ENCODE assay signal across 8 cellular contexts in genomic region chr13:29543230-29544215, GRCh38. TPM values are rescaled to one million over a fixed set of nuclear protein-coding genes. Genes with fewer than 3 reads are reported as not detected.
DNase-seq lines count a peak whose midpoint lies in the region; ATAC-seq and TF ChIP-seq lines count a peak whose summit lies in the region.

No MANE protein-coding gene starts in this region.

- no peaks in the 10 kb centered on the region for H3K9me3 Mint-ChIP-seq in endodermal cell
- H3K9me3 Mint-ChIP-seq in stimulated activated effector memory CD8-positive, alpha-beta T cell treated with anti-CD3 and anti-CD28 coated beads, Interleukin-12 subunit alpha, Interleukin-12 subunit beta, amount 100 ng/mL, for 72 hours = no peaks in the 10 kb centered on the region

- TF ChIP-seq POLR2A in adrenal gland (IDR thresholded peaks at IDR 0.05) = no peak

- peak overlapping the region; percentile 36 for H3K27ac Mint-ChIP-seq in endodermal cell
- H3K27ac Mint-ChIP-seq in stimulated activated effector memory CD8-positive, alpha-beta T cell treated with anti-CD3 and anti-CD28 coated beads, Interleukin-12 subunit alpha, Interleukin-12 subunit beta, amount 100 ng/mL, for 72 hours = peak overlapping the region; percentile 84

- H3K4me3 ChIP-seq in endodermal cell (ENCODE audit: low read length) (no peak overlapping the region), adrenal gland (no peak overlapping the region)

- peak; percentile 3 for DNase-seq in RKO (ENCODE audit: low spot score)
- peak; percentile 71 for DNase-seq in endodermal cell
- peak; percentile 33 to 71 for DNase-seq in stimulated activated effector memory CD8-positive, alpha-beta T cell treated with anti-CD3 and anti-CD28 coated beads, Interleukin-12 subunit alpha, Interleukin-12 subunit beta, amount 100 ng/mL, for 72 hours (ENCODE audit: low spot score in 2 of 2)
- no peak for DNase-seq in adrenal gland
- no peak for DNase-seq in DMS114 treated with DMSO at 0.1 percent for 48 hours (lab: John Stamatoyannopoulos, UW; ENCODE audit: unreplicated experiment)
- DNase-seq in NCI-H524 treated with DMSO at 0.1 percent for 48 hours (lab: John Stamatoyannopoulos, UW) = no peak

- H3K27me3 Mint-ChIP-seq in endodermal cell (ENCODE audit: insufficient read depth) = peaks cover 8% of the 10 kb centered on the region

- H3K27me3 ChIP-seq in endodermal cell (ENCODE audit: control insufficient read depth, insufficient read depth, low read length, poor library complexity, severe bottlenecking) (no peaks in the 10 kb centered on the region), adrenal gland (no peaks in the 10 kb centered on the region)

- WGBS in endodermal cell (ENCODE audit: insufficient coverage in 1 of 2, insufficient read length in 1 of 2), 2 experiments = 89 to 96% methylated on average over 5 to 16 of the region's 16 CpGs
- WGBS in adrenal gland, 4 donors = 92 to 94% (median 93%) methylated on average over 11 to 16 of the region's 16 CpGs

- intact Hi-C loops in adrenal gland (cut with DNase I) = no loop called here

- H3K9me3 ChIP-seq in endodermal cell (ENCODE audit: control insufficient read depth, low read length) (no peaks in the 10 kb centered on the region), adrenal gland (replicated peaks in 1 of 3) (no peaks in the 10 kb centered on the region)

- TF ChIP-seq CTCF in endodermal cell (conservative IDR thresholded peaks at IDR 0.05) = peak; percentile 47
- TF ChIP-seq CTCF in adrenal gland (IDR thresholded peaks at IDR 0.05) = no peak

- peaks cover 16% of the 10 kb centered on the region for H3K4me1 ChIP-seq in endodermal cell (ENCODE audit: control insufficient read depth, insufficient read depth, low read length)
- no peaks in the 10 kb centered on the region for H3K4me1 ChIP-seq in adrenal gland (replicated peaks in 1 of 2)

- H3K9ac ChIP-seq in endodermal cell (ENCODE audit: extremely low read depth, low read length, poor library complexity, severe bottlenecking) = no peak overlapping the region

- ATAC-seq in GM19025 (IDR thresholded peaks at IDR 0.05; ENCODE audit: low read depth, unreplicated experiment) (peak; percentile 98), HG02763 (IDR thresholded peaks at IDR 0.05; ENCODE audit: unreplicated experiment) (peak; percentile 96)
- ATAC-seq in stimulated activated effector memory CD8-positive, alpha-beta T cell treated with anti-CD3 and anti-CD28 coated beads, Interleukin-12 subunit alpha, Interleukin-12 subunit beta, amount 100 ng/mL, for 72 hours = peak; percentile 100

- H3K36me3 ChIP-seq in endodermal cell (ENCODE audit: control insufficient read depth, insufficient read depth, low read length) (peaks cover 5% of the 10 kb centered on the region), adrenal gland (replicated peaks in 1 of 2) (no peaks in the 10 kb centered on the region)

- no peak overlapping the region for H3K27ac ChIP-seq in endodermal cell (ENCODE audit: low read depth, low read length)
- H3K27ac ChIP-seq in adrenal gland = no peak overlapping the region

- H3K4me1 Mint-ChIP-seq in endodermal cell = peaks cover 27% of the 10 kb centered on the region
- H3K4me1 Mint-ChIP-seq in stimulated activated effector memory CD8-positive, alpha-beta T cell treated with anti-CD3 and anti-CD28 coated beads, Interleukin-12 subunit alpha, Interleukin-12 subunit beta, amount 100 ng/mL, for 72 hours = peaks cover 52% of the 10 kb centered on the region

- H3K4me3 Mint-ChIP-seq in endodermal cell = no peak overlapping the region
- no peak overlapping the region for H3K4me3 Mint-ChIP-seq in stimulated activated effector memory CD8-positive, alpha-beta T cell treated with anti-CD3 and anti-CD28 coated beads, Interleukin-12 subunit alpha, Interleukin-12 subunit beta, amount 100 ng/mL, for 72 hours

- H3K36me3 Mint-ChIP-seq in endodermal cell (ENCODE audit: low read depth) = no peaks in the 10 kb centered on the region
- peaks cover 92% of the 10 kb centered on the region for H3K36me3 Mint-ChIP-seq in stimulated activated effector memory CD8-positive, alpha-beta T cell treated with anti-CD3 and anti-CD28 coated beads, Interleukin-12 subunit alpha, Interleukin-12 subunit beta, amount 100 ng/mL, for 72 hours

RNA-seq across cellular contexts. Expression of gene SLC7A1, which starts 52.0 kb away (rescaled TPM):
- 10 to 100 TPM; 26.0 to 27.3 TPM for total RNA-seq in endodermal cell
- 28.0 TPM for polyA plus RNA-seq in endodermal cell (2013, experiment 1 of 2)
- 19.5 TPM for polyA plus RNA-seq in endodermal cell (2013, experiment 2 of 2)
- total RNA-seq in adrenal gland = 10 to 100 TPM in 3 of 8 donors, 1 to 10 TPM in 5; 2.2 to 87.6 (median 6.2) TPM
- polyA plus RNA-seq in adrenal gland = 10 to 100 TPM in 1 of 3 donors, 1 to 10 TPM in 2; 2.8 to 48.5 (median 3.1) TPM

Comparison
In these comparisons a context has a peak if more than half of its experiments do, and no peak if none do; other contexts are left out.
1. DNase-seq: peak in RKO (single experiment), endodermal cell (single experiment) and stimulated activated effector memory CD8-positive, alpha-beta T cell treated with anti-CD3 and anti-CD28 coated beads, Interleukin-12 subunit alpha, Interleukin-12 subunit beta, amount 100 ng/mL, for 72 hours (2 of 2); none in adrenal gland (0 of 7), DMS114 treated with DMSO at 0.1 percent for 48 hours (single experiment) and NCI-H524 treated with DMSO at 0.1 percent for 48 hours (single experiment).
2. Peak in every context shown above with its lines, with median percentiles within 50 percentile points of each other: ATAC-seq.